ENCODE assay signal across 2 cellular contexts in genomic region chr10:12264204-12264908, GRCh38.
TF ChIP-seq lines count a peak whose summit lies in the region.

No MANE protein-coding gene starts in this region.

TF ChIP-seq in HCT116, 20 proteins besides CTCF, POLR2A, EP300 and RAD21 (continued from another document):
- TF ChIP-seq EGR1 (IDR thresholded peaks at IDR 0.05; ENCODE audit: low read depth) (0 out of 2 replicates have a peak, but pooled peaks have one; percentile 46), CBX3 (IDR thresholded peaks at IDR 0.05; ENCODE audit: low read depth) (no peak), POLR2AphosphoS5 (IDR thresholded peaks at IDR 0.05; ENCODE audit: low read depth, low read length) (no peak), SP1 (IDR thresholded peaks at IDR 0.05; ENCODE audit: low read depth) (no peak), EZH2phosphoT487 (IDR thresholded peaks at IDR 0.05; ENCODE audit: borderline replicate concordance) (no peak), SRF (IDR thresholded peaks at IDR 0.05; ENCODE audit: low read depth) (no peak), YY1 (IDR thresholded peaks at IDR 0.05; ENCODE audit: extremely low read depth, insufficient replicate concordance, low read depth, low read length) (peak; percentile 54), ZNF274 (IDR thresholded peaks at IDR 0.05; ENCODE audit: low read depth, low read length) (no peak), TCF7L2 (IDR thresholded peaks at IDR 0.05; ENCODE audit: borderline replicate concordance, extremely low read depth, insufficient read depth, insufficient read length) (no peak), MAX (IDR thresholded peaks at IDR 0.05) (peak; percentile 71; the same call in 1 of the 2 replicates), ZFX (IDR thresholded peaks at IDR 0.05) (no peak), ELF1 (IDR thresholded peaks at IDR 0.05; ENCODE audit: borderline replicate concordance, low read depth) (no peak), SIN3A (IDR thresholded peaks at IDR 0.05; ENCODE audit: low read depth) (no peak), ATF3 (IDR thresholded peaks at IDR 0.05) (no peak), EZH2 (IDR thresholded peaks at IDR 0.05) (no peak), CEBPB (IDR thresholded peaks at IDR 0.05; ENCODE audit: low read depth) (no peak)
- TF ChIP-seq, protein P1, sequence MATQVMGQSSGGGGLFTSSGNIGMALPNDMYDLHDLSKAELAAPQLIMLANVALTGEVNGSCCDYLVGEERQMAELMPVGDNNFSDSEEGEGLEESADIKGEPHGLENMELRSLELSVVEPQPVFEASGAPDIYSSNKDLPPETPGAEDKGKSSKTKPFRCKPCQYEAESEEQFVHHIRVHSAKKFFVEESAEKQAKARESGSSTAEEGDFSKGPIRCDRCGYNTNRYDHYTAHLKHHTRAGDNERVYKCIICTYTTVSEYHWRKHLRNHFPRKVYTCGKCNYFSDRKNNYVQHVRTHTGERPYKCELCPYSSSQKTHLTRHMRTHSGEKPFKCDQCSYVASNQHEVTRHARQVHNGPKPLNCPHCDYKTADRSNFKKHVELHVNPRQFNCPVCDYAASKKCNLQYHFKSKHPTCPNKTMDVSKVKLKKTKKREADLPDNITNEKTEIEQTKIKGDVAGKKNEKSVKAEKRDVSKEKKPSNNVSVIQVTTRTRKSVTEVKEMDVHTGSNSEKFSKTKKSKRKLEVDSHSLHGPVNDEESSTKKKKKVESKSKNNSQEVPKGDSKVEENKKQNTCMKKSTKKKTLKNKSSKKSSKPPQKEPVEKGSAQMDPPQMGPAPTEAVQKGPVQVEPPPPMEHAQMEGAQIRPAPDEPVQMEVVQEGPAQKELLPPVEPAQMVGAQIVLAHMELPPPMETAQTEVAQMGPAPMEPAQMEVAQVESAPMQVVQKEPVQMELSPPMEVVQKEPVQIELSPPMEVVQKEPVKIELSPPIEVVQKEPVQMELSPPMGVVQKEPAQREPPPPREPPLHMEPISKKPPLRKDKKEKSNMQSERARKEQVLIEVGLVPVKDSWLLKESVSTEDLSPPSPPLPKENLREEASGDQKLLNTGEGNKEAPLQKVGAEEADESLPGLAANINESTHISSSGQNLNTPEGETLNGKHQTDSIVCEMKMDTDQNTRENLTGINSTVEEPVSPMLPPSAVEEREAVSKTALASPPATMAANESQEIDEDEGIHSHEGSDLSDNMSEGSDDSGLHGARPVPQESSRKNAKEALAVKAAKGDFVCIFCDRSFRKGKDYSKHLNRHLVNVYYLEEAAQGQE (IDR thresholded peaks at IDR 0.05; ENCODE audit: low read depth) = no peak
- TF ChIP-seq, protein P2, sequence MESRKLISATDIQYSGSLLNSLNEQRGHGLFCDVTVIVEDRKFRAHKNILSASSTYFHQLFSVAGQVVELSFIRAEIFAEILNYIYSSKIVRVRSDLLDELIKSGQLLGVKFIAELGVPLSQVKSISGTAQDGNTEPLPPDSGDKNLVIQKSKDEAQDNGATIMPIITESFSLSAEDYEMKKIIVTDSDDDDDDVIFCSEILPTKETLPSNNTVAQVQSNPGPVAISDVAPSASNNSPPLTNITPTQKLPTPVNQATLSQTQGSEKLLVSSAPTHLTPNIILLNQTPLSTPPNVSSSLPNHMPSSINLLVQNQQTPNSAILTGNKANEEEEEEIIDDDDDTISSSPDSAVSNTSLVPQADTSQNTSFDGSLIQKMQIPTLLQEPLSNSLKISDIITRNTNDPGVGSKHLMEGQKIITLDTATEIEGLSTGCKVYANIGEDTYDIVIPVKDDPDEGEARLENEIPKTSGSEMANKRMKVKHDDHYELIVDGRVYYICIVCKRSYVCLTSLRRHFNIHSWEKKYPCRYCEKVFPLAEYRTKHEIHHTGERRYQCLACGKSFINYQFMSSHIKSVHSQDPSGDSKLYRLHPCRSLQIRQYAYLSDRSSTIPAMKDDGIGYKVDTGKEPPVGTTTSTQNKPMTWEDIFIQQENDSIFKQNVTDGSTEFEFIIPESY (IDR thresholded peaks at IDR 0.05; ENCODE audit: extremely low read depth, insufficient replicate concordance, low read length) = no peak

TF ChIP-seq in SK-N-SH, 30 proteins besides CTCF, POLR2A, EP300 and RAD21 (continued from another document):
- TF ChIP-seq MXI1 (IDR thresholded peaks at IDR 0.05; ENCODE audit: low read depth, low read length) (0 out of 2 replicates have a peak, but pooled peaks have one; percentile 39), MAX (IDR thresholded peaks at IDR 0.05; ENCODE audit: low read depth) (peak; percentile 79), SMC3 (IDR thresholded peaks at IDR 0.05; ENCODE audit: low read depth, low read length) (peak; percentile 94), GATA2 (CRISPR knock-in tag; IDR thresholded peaks at IDR 0.05) (no peak)
